In the genomic region with DNA sequence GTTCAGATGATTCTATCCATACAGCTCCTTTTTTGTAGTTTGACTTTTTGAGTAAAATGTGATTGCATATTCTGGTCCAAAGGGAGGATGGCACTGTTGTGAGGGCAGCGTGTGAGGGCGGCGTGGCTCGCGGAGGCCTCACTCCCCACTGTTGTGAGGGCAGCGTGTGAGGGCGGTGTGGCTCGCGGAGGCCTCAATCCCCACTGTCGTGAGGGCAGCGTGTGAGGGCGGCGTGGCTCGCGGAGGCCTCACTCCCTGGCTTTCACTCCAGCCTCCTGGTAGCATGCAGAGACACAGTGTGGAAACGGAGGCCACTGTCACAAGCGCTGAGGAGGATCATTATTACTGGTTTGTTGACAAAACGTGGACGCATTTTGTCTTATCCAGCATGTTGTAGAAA, we compare ENCODE assay signal across 11 cellular contexts.
DNase-seq lines count a peak whose midpoint lies in the region; ATAC-seq and TF ChIP-seq lines count a peak whose summit lies in the region.
"Had no signal": no experiment of that assay in that cellular context is flagged by ENCODE, and none has a peak within 500 bp of the region (broad histone marks: within the 10 kb centered on the region; RNA-seq: fewer than 3 reads in every experiment).

No MANE protein-coding gene starts in this region.

- no peak overlapping the region for H2BK15ac ChIP-seq in mesendoderm (replicated peaks; ENCODE audit: low read depth)

- intact Hi-C loops in natural killer cell (cut with micrococcal nuclease) = no loop called here

- no peak overlapping the region for H2BK5ac ChIP-seq in mesendoderm (ENCODE audit: low read length)

- H2BK120ac ChIP-seq in mesendoderm (ENCODE audit: low read depth, low read length) = no peak overlapping the region

- no peak overlapping the region for H3K4me3 ChIP-seq in mesendoderm (ENCODE audit: low read length)

- H3K4me1 Mint-ChIP-seq in natural killer cell (peaks cover 47 to 56% of the 10 kb centered on the region in 2 donors), T-helper 17 cell (peaks cover 26% of the 10 kb centered on the region)
- H3K4me1 Mint-ChIP-seq in natural killer cell treated with Interleukin-12 subunit alpha and Interleukin-12 subunit beta and Interleukin-15 and Interleukin-18, amount 100 ng/mL, for 72 hours (ENCODE audit: low read depth in 2 of 2) = peaks cover 38 to 39% of the 10 kb centered on the region in 2 donors

- H3K56ac ChIP-seq in mesendoderm (ENCODE audit: low read length) = peak overlapping the region; percentile 27

- no peak overlapping the region for H3K9ac ChIP-seq in mesendoderm (ENCODE audit: low read length)

- H4K5ac ChIP-seq in mesendoderm (ENCODE audit: low read length) = no peak overlapping the region

- H2AK5ac ChIP-seq in mesendoderm (ENCODE audit: low read length) = no peak overlapping the region

- no peak for ATAC-seq in natural killer cell
- no peak for ATAC-seq in natural killer cell treated with Interleukin-12 subunit alpha and Interleukin-12 subunit beta and Interleukin-15 and Interleukin-18, amount 100 ng/mL, for 72 hours
- ATAC-seq in T-helper 17 cell = no peak

- no peak overlapping the region for H3K27ac ChIP-seq in mesendoderm (ENCODE audit: low read depth, low read length)

- H3K9me3 Mint-ChIP-seq in natural killer cell = no peaks in the 10 kb centered on the region
- H3K9me3 Mint-ChIP-seq in natural killer cell treated with Interleukin-12 subunit alpha and Interleukin-12 subunit beta and Interleukin-15 and Interleukin-18, amount 100 ng/mL, for 72 hours = no peaks in the 10 kb centered on the region

- H3K4me3 Mint-ChIP-seq in natural killer cell (peak overlapping the region; percentile 6), T-helper 17 cell (no peak overlapping the region)
- no peak overlapping the region for H3K4me3 Mint-ChIP-seq in natural killer cell treated with Interleukin-12 subunit alpha and Interleukin-12 subunit beta and Interleukin-15 and Interleukin-18, amount 100 ng/mL, for 72 hours

- H3K4me2 ChIP-seq in mesendoderm (ENCODE audit: low read length) = no peak overlapping the region

- no peak for DNase-seq in natural killer cell
- no peak for DNase-seq in natural killer cell treated with Interleukin-12 subunit alpha and Interleukin-12 subunit beta and Interleukin-15 and Interleukin-18, amount 100 ng/mL, for 72 hours (ENCODE audit: low spot score)
- DNase-seq in T-helper 17 cell = no peak
- no peak for DNase-seq in mesendoderm
- DNase-seq in NCI-H345 (lab: John Stamatoyannopoulos, UW) = no peak
- no peak for DNase-seq in T-helper 9 cell
- DNase-seq in superior temporal gyrus (ENCODE audit: extremely low spot score) = no peak
- DNase-seq: DMS153, EL, Karpas-422, NCI-H524 had no signal

- H3K27me3 Mint-ChIP-seq in natural killer cell (ENCODE audit: low read depth in 2 of 2) (no peaks in the 10 kb centered on the region), T-helper 17 cell (no peaks in the 10 kb centered on the region)
- H3K27me3 Mint-ChIP-seq in natural killer cell treated with Interleukin-12 subunit alpha and Interleukin-12 subunit beta and Interleukin-15 and Interleukin-18, amount 100 ng/mL, for 72 hours = no peaks in the 10 kb centered on the region

- H4K8ac ChIP-seq in mesendoderm (ENCODE audit: low read depth, low read length) = no peak overlapping the region

- H3K27ac Mint-ChIP-seq in natural killer cell (peak overlapping the region; percentile 70 to 72), T-helper 17 cell (peak overlapping the region; percentile 57)
- peak overlapping the region in 1 of 2 donors; percentile 27 for H3K27ac Mint-ChIP-seq in natural killer cell treated with Interleukin-12 subunit alpha and Interleukin-12 subunit beta and Interleukin-15 and Interleukin-18, amount 100 ng/mL, for 72 hours

- no peaks in the 10 kb centered on the region for H3K36me3 ChIP-seq in mesendoderm (ENCODE audit: control insufficient read depth, insufficient read depth, low read length)

- H3K4ac ChIP-seq in mesendoderm (ENCODE audit: low read depth, low read length) = no peak overlapping the region

- H3K79me2 ChIP-seq in mesendoderm (ENCODE audit: control insufficient read depth, insufficient read depth, low read length) = peaks cover 59% of the 10 kb centered on the region

- WGBS in mesendoderm (ENCODE audit: extremely low coverage, insufficient coverage, low lambda C conversion rate) = no CpG with 5 or more reads among the region's 19 CpGs

- H3K36me3 Mint-ChIP-seq in natural killer cell (no peaks in the 10 kb centered on the region), T-helper 17 cell (ENCODE audit: low read depth) (no peaks in the 10 kb centered on the region)
- H3K36me3 Mint-ChIP-seq in natural killer cell treated with Interleukin-12 subunit alpha and Interleukin-12 subunit beta and Interleukin-15 and Interleukin-18, amount 100 ng/mL, for 72 hours = no peaks in the 10 kb centered on the region

- TF ChIP-seq CTCF in natural killer cell (IDR thresholded peaks at IDR 0.05) = no peak

- H3K4me1 ChIP-seq in mesendoderm (ENCODE audit: control insufficient read depth, low read depth, low read length) = no peaks in the 10 kb centered on the region

- no peaks in the 10 kb centered on the region for H3K27me3 ChIP-seq in mesendoderm (ENCODE audit: insufficient read depth, low read length, poor library complexity)

- no peaks in the 10 kb centered on the region for H3K9me3 ChIP-seq in T-helper 17 cell (ENCODE audit: control insufficient read depth, low read length, poor library complexity, severe bottlenecking)

- peaks cover 31% of the 10 kb centered on the region for H3K79me1 ChIP-seq in mesendoderm (ENCODE audit: low read length)

- no peak overlapping the region for H3K23ac ChIP-seq in mesendoderm (ENCODE audit: low read length)

- H3K18ac ChIP-seq in mesendoderm (ENCODE audit: low read length) = no peak overlapping the region
